Comparison of ENCODE assay signal across 28 cellular contexts in genomic region chr15:63035977-63036376, GRCh38. TPM values are rescaled to one million over a fixed set of nuclear protein-coding genes. Genes with fewer than 3 reads are reported as not detected.
DNase-seq lines count a peak whose midpoint lies in the region; ATAC-seq and TF ChIP-seq lines count a peak whose summit lies in the region.
"Had no signal": no experiment of that assay in that cellular context is flagged by ENCODE, and none has a peak within 500 bp of the region (broad histone marks: within the 10 kb centered on the region; RNA-seq: fewer than 3 reads in every experiment).

No MANE protein-coding gene starts in this region.

- H3K36me3 Mint-ChIP-seq in activated CD4-positive, alpha-beta T cell treated with anti-CD3 and anti-CD28 coated beads for 36 hours (ENCODE audit: low read depth): no peaks in the 10 kb centered on the region
- H3K36me3 Mint-ChIP-seq: activated naive CD4-positive, alpha-beta T cell treated with anti-CD3 and anti-CD28 coated beads, Interleukin-2, amount 50 U/mL, for 72 hours; CD8-positive, alpha-beta T cell had no signal

- no peak overlapping the region for H3K4me3 Mint-ChIP-seq in activated CD4-positive, alpha-beta T cell treated with anti-CD3 and anti-CD28 coated beads for 36 hours
- H3K4me3 Mint-ChIP-seq: CD8-positive, alpha-beta T cell; central memory CD8-positive, alpha-beta T cell; HFFc6; nephron; stimulated activated naive CD8-positive, alpha-beta T cell treated with anti-CD3 and anti-CD28 coated beads, Interleukin-15, amount 100 ng/mL, for 72 hours had no signal

- POLR2A ChIA-PET in activated CD4-positive, alpha-beta T cell treated with anti-CD3 and anti-CD28 coated beads for 36 hours (lab: Charles Lee): no interaction called here

- H3K27ac Mint-ChIP-seq in activated CD4-positive, alpha-beta T cell treated with anti-CD3 and anti-CD28 coated beads for 36 hours: no peak overlapping the region
- H3K27ac Mint-ChIP-seq: activated naive CD4-positive, alpha-beta T cell treated with anti-CD3 and anti-CD28 coated beads, Interleukin-2, amount 50 U/mL, for 72 hours; activated T-helper 2 cell treated with anti-CD3 and anti-CD28 coated beads, Interferon-gamma antibody, Interleukin-2, Interleukin-4, amounts not matched to agents 10 μg/mL and 5 μg/mL and 100 μg/mL, durations not matched to agents 14 hours and 24 hours and 36 hours; CD8-positive, alpha-beta T cell; HFFc6; stimulated activated naive CD8-positive, alpha-beta T cell treated with anti-CD3 and anti-CD28 coated beads, Interleukin-15, amount 100 ng/mL, for 72 hours had no signal

- H3K36me3 ChIP-seq in body of pancreas (replicated peaks in 1 of 2; ENCODE audit: insufficient read depth in 1 of 2, low read depth in 2 of 2) (no peaks in the 10 kb centered on the region), skeletal muscle tissue (ENCODE audit: control insufficient read depth in 3 of 3, insufficient read depth in 3 of 3, low read length in 3 of 3) (no peaks in the 10 kb centered on the region)
- H3K36me3 ChIP-seq: tibial artery, WERI-Rb-1 had no signal

- intact Hi-C loops in body of pancreas (cut with DNase I) (no loop called here), Right ventricle myocardium superior (cut with DNase I) (no loop called here)
- intact Hi-C loops in activated CD4-positive, alpha-beta T cell treated with anti-CD3 and anti-CD28 coated beads for 36 hours (cut with DNase I, micrococcal nuclease): no loop called here

- peak in 1 of 7 experiments; percentile 33 for TF ChIP-seq CTCF in body of pancreas (IDR thresholded peaks at IDR 0.05)

- CTCF ChIA-PET in activated CD4-positive, alpha-beta T cell treated with anti-CD3 and anti-CD28 coated beads for 36 hours (lab: Charles Lee): interaction anchor here (1.0 to 3.4 kb wide), 3 partner anchors 9 to 12 kb away, joined by 6 to 18 read pairs (median 8); no protein-coding TSS in a partner anchor

- H3K27me3 Mint-ChIP-seq in activated CD4-positive, alpha-beta T cell treated with anti-CD3 and anti-CD28 coated beads for 36 hours: peaks cover 14% of the 10 kb centered on the region

- H3K9me3 Mint-ChIP-seq in activated CD4-positive, alpha-beta T cell treated with anti-CD3 and anti-CD28 coated beads for 36 hours (ENCODE audit: low read depth): no peaks in the 10 kb centered on the region
- H3K9me3 Mint-ChIP-seq: activated naive CD4-positive, alpha-beta T cell treated with anti-CD3 and anti-CD28 coated beads, Interleukin-2, amount 50 U/mL, for 72 hours; activated T-helper 2 cell treated with anti-CD3 and anti-CD28 coated beads, Interferon-gamma antibody, Interleukin-2, Interleukin-4, amounts not matched to agents 10 μg/mL and 5 μg/mL and 100 μg/mL, durations not matched to agents 14 hours and 24 hours and 36 hours; CD8-positive, alpha-beta T cell; central memory CD8-positive, alpha-beta T cell; stimulated activated naive CD8-positive, alpha-beta T cell treated with anti-CD3 and anti-CD28 coated beads, Interleukin-15, amount 100 ng/mL, for 72 hours had no signal

- H3K9me3 ChIP-seq in body of pancreas (no peaks in the 10 kb centered on the region), skeletal muscle tissue (ENCODE audit: control insufficient read depth in 3 of 3, low read length in 3 of 3) (no peaks in the 10 kb centered on the region)
- H3K9me3 ChIP-seq: tibial artery had no signal

- H3K4me3 ChIP-seq in body of pancreas: no peak overlapping the region
- H3K4me3 ChIP-seq in skeletal muscle tissue (ENCODE audit: low read length in 3 of 3): no peak overlapping the region
- H3K4me3 ChIP-seq: tibial artery had no signal

- ATAC-seq in body of pancreas: peak; percentile 57
- peak; percentile 85 for ATAC-seq in left lobe of liver
- no peak for ATAC-seq in activated CD4-positive, alpha-beta T cell treated with anti-CD3 and anti-CD28 coated beads for 36 hours
- ATAC-seq in Right ventricle myocardium superior (ENCODE audit: poor library complexity): no peak
- ATAC-seq: activated naive CD4-positive, alpha-beta T cell treated with anti-CD3 and anti-CD28 coated beads, Interleukin-2, amount 50 U/mL, for 72 hours; CD8-positive, alpha-beta T cell; sciatic nerve; stimulated activated naive CD8-positive, alpha-beta T cell treated with anti-CD3 and anti-CD28 coated beads, Interleukin-15, amount 100 ng/mL, for 72 hours had no signal

- H3K27ac ChIP-seq in body of pancreas (peak overlapping the region in 1 of 4 donors; percentile 8), skeletal muscle tissue (ENCODE audit: low read depth, low read length) (peak overlapping the region; percentile 93)
- H3K27ac ChIP-seq: 22Rv1, epithelial cell of prostate, parathyroid adenoma, WERI-Rb-1 had no signal

- 61 to 66% methylated on average over 4 of the region's 4 CpGs for WGBS in body of pancreas, 2 donors

- no peak for TF ChIP-seq POLR2A in body of pancreas (IDR thresholded peaks at IDR 0.05)

- H3K27me3 ChIP-seq in body of pancreas: no peaks in the 10 kb centered on the region
- no peaks in the 10 kb centered on the region for H3K27me3 ChIP-seq in skeletal muscle tissue (ENCODE audit: control insufficient read depth in 3 of 3, insufficient read depth in 3 of 3, low read length in 3 of 3)
- H3K27me3 ChIP-seq: tibial artery had no signal

- peak; percentile 19 for DNase-seq in DMS 273 (lab: John Stamatoyannopoulos, UW; ENCODE audit: unreplicated experiment)
- no peak for DNase-seq in DMS 273 treated with DMSO at 0.1 percent for 48 hours (lab: John Stamatoyannopoulos, UW)
- DNase-seq in body of pancreas: no peak
- no peak for DNase-seq in left lobe of liver (ENCODE audit: low spot score)
- DNase-seq in kidney tubule cell (ENCODE audit: low spot score): no peak
- DNase-seq in activated CD4-positive, alpha-beta T cell treated with anti-CD3 and anti-CD28 coated beads for 36 hours: no peak
- no peak for DNase-seq in Right ventricle myocardium superior
- DNase-seq: activated CD4-positive, alpha-beta T cell treated with anti-CD3 and anti-CD28 coated beads, Interleukin-2, amount 50 U/mL, for 4 hours; activated CD8-positive, alpha-beta memory T cell treated with anti-CD3 and anti-CD28 coated beads, Interleukin-2, amount 50 U/mL, for 4 hours; aorta; CD8-positive, alpha-beta T cell; DMS153; head of caudate nucleus; HFFc6; left cardiac atrium; NCI-H1694; stimulated activated naive CD8-positive, alpha-beta T cell treated with anti-CD3 and anti-CD28 coated beads, Interleukin-15, amount 100 ng/mL, for 72 hours; tibial artery; WERI-Rb-1 had no signal

- H3K4me1 ChIP-seq in body of pancreas (peaks cover 11% of the 10 kb centered on the region), skeletal muscle tissue (ENCODE audit: control insufficient read depth in 3 of 3, insufficient read depth in 3 of 3, low read length in 3 of 3) (peaks cover 3 to 27% (median 11%) of the 10 kb centered on the region in 3 donors)
- H3K4me1 ChIP-seq: parathyroid adenoma had no signal

- H3K4me1 Mint-ChIP-seq in activated CD4-positive, alpha-beta T cell treated with anti-CD3 and anti-CD28 coated beads for 36 hours: no peaks in the 10 kb centered on the region
- H3K4me1 Mint-ChIP-seq: central memory CD8-positive, alpha-beta T cell; stimulated activated naive CD8-positive, alpha-beta T cell treated with anti-CD3 and anti-CD28 coated beads, Interleukin-15, amount 100 ng/mL, for 72 hours had no signal

- peak overlapping the region in 2 of 3 donors; percentile 55 to 60 for H3K9ac ChIP-seq in skeletal muscle tissue (ENCODE audit: low read depth in 1 of 3, low read length in 3 of 3)
- H3K9ac ChIP-seq: parathyroid adenoma had no signal

RNA-seq across cellular contexts. Expression of gene TPM1, which starts 6.6 kb away (rescaled TPM):
- total RNA-seq in body of pancreas: 100 to 1,000 TPM; 417 to 435 TPM
- 52.6 TPM for total RNA-seq in left lobe of liver
- 4,149 TPM for total RNA-seq in skeletal muscle tissue
- total RNA-seq in activated CD4-positive, alpha-beta T cell treated with anti-CD3 and anti-CD28 coated beads for 36 hours: 1 to 10 TPM; 7.6 to 8.9 TPM
- 12,703 TPM for total RNA-seq in Right ventricle myocardium superior

Comparison
In these comparisons a context has a peak if more than half of its experiments do, and no peak if none do; other contexts are left out.
1. ATAC-seq: peak in body of pancreas (single experiment) and left lobe of liver (single experiment); none in activated CD4-positive, alpha-beta T cell treated with anti-CD3 and anti-CD28 coated beads for 36 hours (single experiment) and Right ventricle myocardium superior (single experiment).